ENCODE assay signal across 10 cellular contexts in genomic region chr6:142374965-142375733, GRCh38.
DNase-seq lines count a peak whose midpoint lies in the region; ATAC-seq and TF ChIP-seq lines count a peak whose summit lies in the region.
"Had no signal": no experiment of that assay in that cellular context is flagged by ENCODE, and none has a peak within 500 bp of the region (broad histone marks: within the 10 kb centered on the region; RNA-seq: fewer than 3 reads in every experiment).

No MANE protein-coding gene starts in this region.

- TF ChIP-seq POLR2A in breast epithelium (IDR thresholded peaks at IDR 0.05): no peak

- peak; percentile 68 for DNase-seq in MCF 10A (ENCODE audit: unreplicated experiment)
- no peak for DNase-seq in breast epithelium (ENCODE audit: low spot score in 2 of 2)
- DNase-seq in kidney epithelial cell (ENCODE audit: low read depth): peak; percentile 96
- no peak for DNase-seq in upper lobe of right lung
- no peak for DNase-seq in DMS 273 treated with DMSO at 0.1 percent for 48 hours (lab: John Stamatoyannopoulos, UW)
- DNase-seq in NCI-H2227 treated with DMSO at 0.1 percent for 48 hours (lab: John Stamatoyannopoulos, UW): no peak
- no peak for DNase-seq in NCI-H2081 treated with DMSO at 0.1 percent for 48 hours (lab: John Stamatoyannopoulos, UW)

- peaks cover 53% of the 10 kb centered on the region for H3K4me1 Mint-ChIP-seq in MCF 10A (ENCODE audit: insufficient read depth, unreplicated experiment)

- no peaks in the 10 kb centered on the region for H3K27me3 Mint-ChIP-seq in MCF 10A (ENCODE audit: insufficient read depth, unreplicated experiment)

- no peak overlapping the region for H3K27ac ChIP-seq in breast epithelium
- H3K27ac ChIP-seq in VCaP: peak overlapping the region; percentile 33
- H3K27ac ChIP-seq in upper lobe of right lung: no peak overlapping the region
- H3K27ac ChIP-seq: SK-N-MC had no signal

- POLR2A ChIA-PET in MCF 10A (lab: Yijun Ruan, JAX): interaction anchor here (0.7 to 5.6 kb wide), 7 partner anchors 13 to 227 kb away, joined by 3 to 102 read pairs (median 12); partner anchors contain the start of genes ADGRG6, NMBR and VTA1

- H3K4me3 Mint-ChIP-seq in MCF 10A (ENCODE audit: unreplicated experiment): peak overlapping the region; percentile 41
- H3K4me3 Mint-ChIP-seq: activated T-helper 1 cell treated with anti-CD3 and anti-CD28 coated beads, Interleukin-12 subunit alpha, Interleukin-12 subunit beta, Interleukin-2, Interleukin-4 antibody, amounts not matched to agents 30 ng/mL and 10 ng/mL and 1 ng/mL, durations not matched to agents 14 hours and 24 hours and 36 hours had no signal

- H3K27me3 ChIP-seq in breast epithelium (no peaks in the 10 kb centered on the region), kidney epithelial cell (ENCODE audit: control insufficient read depth, insufficient read depth, low read length) (no peaks in the 10 kb centered on the region), upper lobe of right lung (no peaks in the 10 kb centered on the region)

- BruUV-seq in MCF 10A (replicated peaks; lab: Mats Ljungman, UMichigan): no TSS peak

- H3K9me3 ChIP-seq in breast epithelium: no peaks in the 10 kb centered on the region
- H3K9me3 ChIP-seq in upper lobe of right lung: no peaks in the 10 kb centered on the region

- H3K36me3 Mint-ChIP-seq in MCF 10A (ENCODE audit: insufficient read depth, unreplicated experiment): no peaks in the 10 kb centered on the region

- intact Hi-C loops in MCF 10A (cut with micrococcal nuclease): loop anchor here (1.0 kb wide), 1 partner anchor 47 kb away; no protein-coding TSS in a partner anchor
- intact Hi-C loops in breast epithelium (cut with DNase I; ENCODE audit: low total_unique reads): no loop called here
- intact Hi-C loops in upper lobe of right lung (cut with DNase I): no loop called here

- no peaks in the 10 kb centered on the region for H3K9me3 Mint-ChIP-seq in MCF 10A (ENCODE audit: unreplicated experiment)
- H3K9me3 Mint-ChIP-seq: activated T-helper 1 cell treated with anti-CD3 and anti-CD28 coated beads, Interleukin-12 subunit alpha, Interleukin-12 subunit beta, Interleukin-2, Interleukin-4 antibody, amounts not matched to agents 30 ng/mL and 10 ng/mL and 1 ng/mL, durations not matched to agents 14 hours and 24 hours and 36 hours had no signal

- H3K36me3 ChIP-seq in breast epithelium: no peaks in the 10 kb centered on the region
- no peaks in the 10 kb centered on the region for H3K36me3 ChIP-seq in kidney epithelial cell (ENCODE audit: control insufficient read depth, insufficient read depth, low read length)
- H3K36me3 ChIP-seq in upper lobe of right lung: no peaks in the 10 kb centered on the region

- ATAC-seq in upper lobe of right lung: peak; percentile 70

- H3K4me3 ChIP-seq in breast epithelium: no peak overlapping the region
- no peak overlapping the region for H3K4me3 ChIP-seq in kidney epithelial cell (ENCODE audit: low read depth, low read length)
- H3K4me3 ChIP-seq in upper lobe of right lung: no peak overlapping the region
- H3K4me3 ChIP-seq: SK-N-MC had no signal

- H3K4me1 ChIP-seq in breast epithelium (peaks cover 0 to 7% of the 10 kb centered on the region in 2 donors), upper lobe of right lung (peaks cover 31% of the 10 kb centered on the region)

- peak overlapping the region; percentile 78 for H3K27ac Mint-ChIP-seq in MCF 10A (ENCODE audit: low read depth, unreplicated experiment)
- H3K27ac Mint-ChIP-seq: activated T-helper 1 cell treated with anti-CD3 and anti-CD28 coated beads, Interleukin-12 subunit alpha, Interleukin-12 subunit beta, Interleukin-2, Interleukin-4 antibody, amounts not matched to agents 30 ng/mL and 10 ng/mL and 1 ng/mL, durations not matched to agents 14 hours and 24 hours and 36 hours had no signal

- CTCF ChIA-PET in MCF 10A (lab: Yijun Ruan, JAX): interaction anchor here (0.7 to 1.7 kb wide), 3 partner anchors 14 to 243 kb away, joined by 3 to 8 read pairs (median 4); partner anchors contain the start of gene ADGRG6

- TF ChIP-seq CTCF in MCF 10A (IDR thresholded peaks at IDR 0.05; ENCODE audit: unreplicated experiment): no peak
- TF ChIP-seq CTCF in breast epithelium (IDR thresholded peaks at IDR 0.05): no peak
- TF ChIP-seq CTCF in VCaP (conservative IDR thresholded peaks at IDR 0.05): no peak
- TF ChIP-seq CTCF in kidney epithelial cell (IDR thresholded peaks at IDR 0.05; ENCODE audit: insufficient read depth, low read length, poor library complexity, severe bottlenecking): no peak
- no peak for TF ChIP-seq CTCF in upper lobe of right lung (IDR thresholded peaks at IDR 0.05)

Comparison
In these comparisons a context has a peak if more than half of its experiments do, and no peak if none do; other contexts are left out.
1. DNase-seq: peak in MCF 10A (single experiment) and kidney epithelial cell (single experiment); none in breast epithelium (0 of 2), upper lobe of right lung (single experiment), DMS 273 treated with DMSO at 0.1 percent for 48 hours (single experiment), NCI-H2227 treated with DMSO at 0.1 percent for 48 hours (single experiment) and NCI-H2081 treated with DMSO at 0.1 percent for 48 hours (single experiment).